In the genomic region with DNA sequence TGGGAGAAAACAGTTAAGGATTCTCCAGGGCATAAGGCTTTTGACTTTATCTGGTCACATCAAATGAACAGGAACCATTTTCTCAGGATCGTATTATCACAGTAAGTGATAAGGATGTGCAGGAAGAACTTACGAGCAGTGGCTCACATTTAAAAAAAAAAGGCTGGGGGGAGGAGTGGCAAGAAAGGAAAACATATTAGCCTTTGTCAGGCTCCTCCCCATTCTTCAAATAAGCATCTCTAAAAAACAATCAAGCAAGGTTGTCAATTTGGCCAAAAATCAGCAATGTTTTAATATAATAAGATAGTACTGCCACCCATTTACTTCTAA, we compare ENCODE assay signal across 8 cellular contexts.
A peak's percentile ranks its signal among the peaks of the same experiment; 100 is the strongest.
DNase-seq lines count a peak whose midpoint lies in the region; ATAC-seq and TF ChIP-seq lines count a peak whose summit lies in the region.

No MANE protein-coding gene starts in this region.

- peak; percentile 12 for ATAC-seq in HG03103 (IDR thresholded peaks at IDR 0.05; ENCODE audit: low read depth, unreplicated experiment)
- no peak for ATAC-seq in HG03039 (IDR thresholded peaks at IDR 0.05; ENCODE audit: unreplicated experiment)

- H3K27ac ChIP-seq in angular gyrus (ENCODE audit: low read depth, low read length), result peak overlapping the region; percentile 37

- H3K36me3 ChIP-seq in BJ (ENCODE audit: control insufficient read depth, insufficient read depth, low read length), result no peaks in the 10 kb centered on the region

- DNase-seq in BJ (ENCODE audit: low read depth), result no peak
- DNase-seq in myocyte (ENCODE audit: low read depth), result peak; percentile 3
- DNase-seq in NCI-H2196 treated with DMSO at 0.1 percent for 48 hours (lab: John Stamatoyannopoulos, UW; ENCODE audit: unreplicated experiment), result no peak
- DNase-seq in NCI-H526 treated with DMSO at 0.1 percent for 48 hours (lab: John Stamatoyannopoulos, UW), result no peak
- DNase-seq in NCI-H1694 (lab: John Stamatoyannopoulos, UW), result no peak

- POLR2A ChIA-PET in BJ (lab: Charles Lee), result no interaction called here

- peak overlapping the region; percentile 38 for H3K4me3 ChIP-seq in BJ (ENCODE audit: low read depth, low read length)

- no peak for TF ChIP-seq CTCF in BJ (IDR thresholded peaks at IDR 0.05; ENCODE audit: insufficient read depth, low read depth, low read length)

- no peaks in the 10 kb centered on the region for H3K27me3 ChIP-seq in BJ (ENCODE audit: control insufficient read depth, insufficient read depth, low read length)

- CTCF ChIA-PET in BJ (lab: Yijun Ruan, JAX), result interaction anchor here (0.7 kb wide), 1 partner anchor 8 kb away, joined by 3 read pairs; no protein-coding TSS in a partner anchor
